9 cellular contexts compared by ENCODE assay signal in genomic region chr13:30396434-30397075, GRCh38. TPM values are rescaled to one million over a fixed set of nuclear protein-coding genes. Genes with fewer than 3 reads are reported as not detected.
DNase-seq lines count a peak whose midpoint lies in the region; ATAC-seq and TF ChIP-seq lines count a peak whose summit lies in the region.
"Had no signal": no experiment of that assay in that cellular context is flagged by ENCODE, and none has a peak within 500 bp of the region (broad histone marks: within the 10 kb centered on the region; RNA-seq: fewer than 3 reads in every experiment).

No MANE protein-coding gene starts in this region.

- peaks cover 25% of the 10 kb centered on the region for H3K4me1 ChIP-seq in CD8-positive, alpha-beta memory T cell (ENCODE audit: insufficient read depth, low read length)
- no peaks in the 10 kb centered on the region for H3K4me1 ChIP-seq in colonic mucosa

- DNase-seq in CD8-positive, alpha-beta memory T cell: no peak
- peak; percentile 54 to 56 for DNase-seq in NOMO-1 (lab: John Stamatoyannopoulos, UW; ENCODE audit: unreplicated experiment in 2 of 2)
- DNase-seq in colonic mucosa: no peak
- DNase-seq: NCI-H1105 had no signal

- intact Hi-C loops in colonic mucosa (cut with DNase I): no loop called here

- H3K27me3 ChIP-seq in CD8-positive, alpha-beta memory T cell (ENCODE audit: insufficient read depth, low read length, poor library complexity, severe bottlenecking): no peaks in the 10 kb centered on the region
- no peaks in the 10 kb centered on the region for H3K27me3 ChIP-seq in colonic mucosa

- H3K9me3 Mint-ChIP-seq in CD8-positive, alpha-beta memory T cell: no peaks in the 10 kb centered on the region
- H3K9me3 Mint-ChIP-seq in nephron: no peaks in the 10 kb centered on the region

- H3K36me3 ChIP-seq in CD8-positive, alpha-beta memory T cell (ENCODE audit: insufficient read depth, low read length): no peaks in the 10 kb centered on the region
- no peaks in the 10 kb centered on the region for H3K36me3 ChIP-seq in colonic mucosa

- peak overlapping the region in 6 of 7 donors; percentile 13 to 80 (median 40) for H3K4me3 Mint-ChIP-seq in CD8-positive, alpha-beta memory T cell
- H3K4me3 Mint-ChIP-seq in nephron: peak overlapping the region in 1 of 3 experiments; percentile 57

- no peaks in the 10 kb centered on the region for H3K9me3 ChIP-seq in CD8-positive, alpha-beta memory T cell (ENCODE audit: low read length)
- no peaks in the 10 kb centered on the region for H3K9me3 ChIP-seq in colonic mucosa

- peaks cover 15 to 41% (median 40%) of the 10 kb centered on the region in 3 donors for H3K4me1 Mint-ChIP-seq in CD8-positive, alpha-beta memory T cell
- peaks cover 23% of the 10 kb centered on the region for H3K4me1 Mint-ChIP-seq in nephron

- CTCF ChIA-PET in CD8-positive, alpha-beta memory T cell (lab: Charles Lee): interaction anchor here (2.0 to 9.7 kb wide), 3 partner anchors 12 to 23 kb away, joined by 7 to 70 read pairs (median 61); no protein-coding TSS in a partner anchor

- H3K9ac ChIP-seq in colonic mucosa (ENCODE audit: low read depth in 2 of 2, low read length in 2 of 2): peak overlapping the region in 1 of 2 donors; percentile 15

- peaks cover 0 to 5% (median 0%) of the 10 kb centered on the region in 3 donors for H3K36me3 Mint-ChIP-seq in CD8-positive, alpha-beta memory T cell
- H3K36me3 Mint-ChIP-seq in nephron (ENCODE audit: low read depth): no peaks in the 10 kb centered on the region

- H3K4me3 ChIP-seq in CD8-positive, alpha-beta memory T cell (ENCODE audit: low read length): no peak overlapping the region
- H3K4me3 ChIP-seq in colonic mucosa: no peak overlapping the region

- H3K27ac ChIP-seq in CD8-positive, alpha-beta memory T cell (ENCODE audit: low read depth, low read length): no peak overlapping the region
- peak overlapping the region; percentile 96 for H3K27ac ChIP-seq in colonic mucosa

- POLR2A ChIA-PET in CD8-positive, alpha-beta memory T cell (lab: Charles Lee): interaction anchor here (2.3 to 3.1 kb wide), 2 partner anchors 22 to 25 kb away, joined by 19 to 20 read pairs; no protein-coding TSS in a partner anchor

- peak overlapping the region in 4 of 8 donors; percentile 40 to 72 (median 57) for H3K27ac Mint-ChIP-seq in CD8-positive, alpha-beta memory T cell
- peak overlapping the region; percentile 49 to 96 (median 65) for H3K27ac Mint-ChIP-seq in nephron

- no peaks in the 10 kb centered on the region for H3K27me3 Mint-ChIP-seq in CD8-positive, alpha-beta memory T cell
- peaks cover 18% of the 10 kb centered on the region for H3K27me3 Mint-ChIP-seq in nephron (ENCODE audit: low read depth)

- ATAC-seq in GM18511 (IDR thresholded peaks at IDR 0.05; ENCODE audit: unreplicated experiment): no peak
- no peak for ATAC-seq in GM18498 (IDR thresholded peaks at IDR 0.05; ENCODE audit: unreplicated experiment)
- no peak for ATAC-seq in HG03457 (IDR thresholded peaks at IDR 0.05; ENCODE audit: unreplicated experiment)
- ATAC-seq in HG03175 (IDR thresholded peaks at IDR 0.05; ENCODE audit: unreplicated experiment): no peak

- TF ChIP-seq CTCF in colonic mucosa (IDR thresholded peaks at IDR 0.05) (no peak), nephron (IDR thresholded peaks at IDR 0.05; ENCODE audit: unreplicated experiment in 3 of 3) (no peak)

RNA-seq across cellular contexts. Expression of gene UBE2L5, which starts 25.7 kb away (rescaled TPM):
- not detected for total RNA-seq in CD8-positive, alpha-beta memory T cell
- not detected for polyA plus RNA-seq in CD8-positive, alpha-beta memory T cell
- not detected for total RNA-seq in colonic mucosa

Comparison
In these comparisons a context has a peak if more than half of its experiments do, and no peak if none do; other contexts are left out.
1. DNase-seq: peak in NOMO-1 (2 of 2); none in CD8-positive, alpha-beta memory T cell (0 of 5) and colonic mucosa (single experiment).